ENCODE assay signal across 10 cellular contexts in the genomic region with DNA sequence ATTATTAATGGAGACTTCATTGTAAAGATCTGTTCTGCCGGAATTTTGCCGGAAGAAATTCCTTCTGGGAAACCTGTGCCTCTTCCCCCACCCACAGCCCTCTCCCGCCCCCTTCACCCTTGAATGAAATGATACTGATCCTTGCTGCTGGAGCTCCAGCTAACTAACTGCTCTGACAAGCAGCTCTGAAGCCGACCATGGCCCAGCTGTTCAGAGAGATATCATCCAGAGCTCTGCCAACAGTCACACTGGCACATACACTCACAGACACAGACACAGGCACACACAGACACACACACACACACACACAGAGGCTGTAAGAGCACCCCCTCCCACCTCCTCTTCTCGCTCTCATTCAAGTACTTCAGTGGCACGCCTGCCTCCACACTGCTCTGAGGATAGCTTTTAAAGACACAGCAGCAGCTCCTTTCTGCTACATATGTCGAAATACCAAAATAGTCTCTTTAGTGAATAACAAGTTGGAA.
DNase-seq lines count a peak whose midpoint lies in the region; ATAC-seq and TF ChIP-seq lines count a peak whose summit lies in the region.
"Had no signal": no experiment of that assay in that cellular context is flagged by ENCODE, and none has a peak within 500 bp of the region (broad histone marks: within the 10 kb centered on the region; RNA-seq: fewer than 3 reads in every experiment).

No MANE protein-coding gene starts in this region.

- no peak overlapping the region for H2AFZ ChIP-seq in smooth muscle cell (ENCODE audit: low read depth)

- H3K27ac Mint-ChIP-seq in naive thymus-derived CD8-positive, alpha-beta T cell = peak overlapping the region in 3 of 10 donors; percentile 35 to 74 (median 47)

- peaks cover 5% of the 10 kb centered on the region for H3F3A ChIP-seq in smooth muscle cell (ENCODE audit: low read depth)

- H3K9me3 ChIP-seq in iPS DF 6.9 (ENCODE audit: control insufficient read depth, insufficient read depth, low read length) = no peaks in the 10 kb centered on the region
- H3K9me3 ChIP-seq in smooth muscle cell (replicated peaks; ENCODE audit: low read depth) = no peaks in the 10 kb centered on the region

- H3K4me2 ChIP-seq in smooth muscle cell = peak overlapping the region; percentile 68

- TF ChIP-seq CTCF in smooth muscle cell (IDR thresholded peaks at IDR 0.05; ENCODE audit: borderline replicate concordance, insufficient read depth, poor library complexity, severe bottlenecking) = no peak

- H3K27ac ChIP-seq in iPS DF 6.9 (ENCODE audit: low read length) (no peak overlapping the region), smooth muscle cell (ENCODE audit: low read depth) (peak overlapping the region; percentile 87)

- H3K9ac ChIP-seq in smooth muscle cell (ENCODE audit: low read depth) = peak overlapping the region; percentile 51

- H3K4me1 ChIP-seq in iPS DF 6.9 (ENCODE audit: control insufficient read depth, insufficient read depth, low read length) (no peaks in the 10 kb centered on the region), smooth muscle cell (ENCODE audit: low read depth) (peaks cover 16% of the 10 kb centered on the region)

- no peak for ATAC-seq in naive thymus-derived CD8-positive, alpha-beta T cell
- ATAC-seq: HCT116 had no signal

- POLR2A ChIA-PET in naive thymus-derived CD8-positive, alpha-beta T cell (lab: Charles Lee) = no interaction called here

- peak; percentile 35 for DNase-seq in NCI-H1436 (lab: John Stamatoyannopoulos, UW)
- DNase-seq in NCI-H1436 treated with DMSO at 0.1 percent for 48 hours (lab: John Stamatoyannopoulos, UW) = no peak
- peak; percentile 67 for DNase-seq in amniotic epithelial cell (ENCODE audit: low read depth)
- DNase-seq in iPS DF 6.9 (ENCODE audit: low read depth, low spot score) = peak; percentile 9
- no peak for DNase-seq in smooth muscle cell (lab: John Stamatoyannopoulos, UW; ENCODE audit: unreplicated experiment)
- DNase-seq in SKM-1 (lab: John Stamatoyannopoulos, UW; ENCODE audit: unreplicated experiment) = no peak
- no peak for DNase-seq in NCI-H1092 (lab: John Stamatoyannopoulos, UW)
- DNase-seq in naive thymus-derived CD8-positive, alpha-beta T cell = no peak
- DNase-seq: NCI-H748 treated with DMSO at 0.1 percent for 48 hours had no signal

- H4K20me1 ChIP-seq in smooth muscle cell (ENCODE audit: low read depth) = no peaks in the 10 kb centered on the region

- no peaks in the 10 kb centered on the region for H3K27me3 ChIP-seq in iPS DF 6.9 (ENCODE audit: control insufficient read depth, insufficient read depth, low read length)
- H3K27me3 ChIP-seq in smooth muscle cell (ENCODE audit: low read depth) = no peaks in the 10 kb centered on the region

- H3K4me3 ChIP-seq in iPS DF 6.9 (ENCODE audit: low read length) = no peak overlapping the region
- H3K4me3 ChIP-seq in smooth muscle cell = no peak overlapping the region

- H3K79me2 ChIP-seq in smooth muscle cell (ENCODE audit: low read depth) = no peaks in the 10 kb centered on the region

- H3K27me3 Mint-ChIP-seq in naive thymus-derived CD8-positive, alpha-beta T cell = no peaks in the 10 kb centered on the region

- peaks cover 0 to 3% (median 1%) of the 10 kb centered on the region in 9 donors for H3K9me3 Mint-ChIP-seq in naive thymus-derived CD8-positive, alpha-beta T cell

- no peak overlapping the region for H3K4me3 Mint-ChIP-seq in naive thymus-derived CD8-positive, alpha-beta T cell

- peaks cover 2 to 67% (median 26%) of the 10 kb centered on the region in 3 donors for H3K36me3 Mint-ChIP-seq in naive thymus-derived CD8-positive, alpha-beta T cell

- H3K36me3 ChIP-seq in iPS DF 6.9 (ENCODE audit: control insufficient read depth, insufficient read depth, low read length) (no peaks in the 10 kb centered on the region), smooth muscle cell (ENCODE audit: low read depth) (peaks cover 1% of the 10 kb centered on the region)

- WGBS in iPS DF 6.9 (ENCODE audit: insufficient coverage, insufficient read length) = no CpG with 5 or more reads among the region's 7 CpGs
- 49% methylated on average over 6 of the region's 7 CpGs for WGBS in smooth muscle cell (ENCODE audit: low lambda C conversion rate)

- H3K4me1 Mint-ChIP-seq in naive thymus-derived CD8-positive, alpha-beta T cell = peaks cover 9 to 21% (median 16%) of the 10 kb centered on the region in 4 donors

Comparison
In these comparisons a context has a peak if more than half of its experiments do, and no peak if none do; other contexts are left out.
1. DNase-seq: peak in NCI-H1436 (single experiment), amniotic epithelial cell (single experiment) and iPS DF 6.9 (single experiment); none in NCI-H1436 treated with DMSO at 0.1 percent for 48 hours (single experiment), smooth muscle cell (single experiment), SKM-1 (single experiment), NCI-H1092 (single experiment) and naive thymus-derived CD8-positive, alpha-beta T cell (0 of 10).